Comparison of ENCODE assay signal across 18 cellular contexts in genomic region chr5:3517331-3517730, GRCh38.
A peak's percentile ranks its signal among the peaks of the same experiment; 100 is the strongest.
DNase-seq lines count a peak whose midpoint lies in the region; ATAC-seq, FAIRE-seq and TF ChIP-seq lines count a peak whose summit lies in the region.
"Had no signal": no experiment of that assay in that cellular context is flagged by ENCODE, and none has a peak within 500 bp of the region (broad histone marks: within the 10 kb centered on the region; RNA-seq: fewer than 3 reads in every experiment).

No MANE protein-coding gene starts in this region.

- TF ChIP-seq EP300 in H1 (IDR thresholded peaks at IDR 0.05; ENCODE audit: borderline replicate concordance in 1 of 2, low read depth in 2 of 2, low read length in 2 of 2) (no peak), stomach (IDR thresholded peaks at IDR 0.05) (no peak)

- no peak for FAIRE-seq in H1 (lab: Jason Lieb, UNC)
- FAIRE-seq: GM12892, H54 had no signal

- intact Hi-C loops in stomach (cut with DNase I; ENCODE audit: low total_unique reads): no loop called here

- H2BK5ac ChIP-seq in H1 (ENCODE audit: low read depth, low read length) (no peak overlapping the region), mesendoderm (ENCODE audit: low read length) (no peak overlapping the region)

- H3K23ac ChIP-seq in H1 (ENCODE audit: insufficient read length) (no peak overlapping the region), mesendoderm (ENCODE audit: low read length) (no peak overlapping the region)

- TF ChIP-seq POLR2A in H1 (IDR thresholded peaks at IDR 0.05; ENCODE audit: control extremely low read depth in 1 of 2, low read depth in 2 of 2, low read length in 2 of 2): no peak
- TF ChIP-seq POLR2A in stomach (IDR thresholded peaks at IDR 0.05): no peak

- H3K79me1 ChIP-seq in H1 (ENCODE audit: low read depth, low read length) (no peaks in the 10 kb centered on the region), mesendoderm (ENCODE audit: low read length) (no peaks in the 10 kb centered on the region)

- H3K14ac ChIP-seq in H1 (ENCODE audit: insufficient read length): no peak overlapping the region

- POLR2A ChIA-PET in H1 (lab: Charles Lee; ENCODE audit: partially characterized antibody): no interaction called here

- WGBS in H1 (ENCODE audit: extremely low coverage in 1 of 2, insufficient coverage in 1 of 2, insufficient read length in 1 of 2, insufficient replicate concordance in 2 of 2, low coverage in 1 of 2, low lambda C conversion rate in 2 of 2, missing lambda C conversion rate in 1 of 2), 2 experiments: 69% methylated on average over 9 of the region's 9 CpGs; no CpG with 5 or more reads in 1 of the 2 experiments
- no CpG with 5 or more reads among the region's 9 CpGs for WGBS in mesendoderm (ENCODE audit: extremely low coverage, insufficient coverage, low lambda C conversion rate)
- WGBS in stomach, 5 donors: 31 to 50% (median 37%) methylated on average over 9 of the region's 9 CpGs

- no peaks in the 10 kb centered on the region for H3K9me3 ChIP-seq in H1 (ENCODE audit: insufficient read depth in 2 of 2, low read depth in 1 of 2, low read length in 1 of 2)
- no peaks in the 10 kb centered on the region for H3K9me3 ChIP-seq in stomach
- H3K9me3 ChIP-seq: BLaER1 treated with 17β-estradiol and CSF1 and Interleukin-3, amounts not matched to agents 10 nM and 100 nM had no signal

- H3K4me1 ChIP-seq in H1 (replicated peaks in 1 of 4; ENCODE audit: control insufficient read depth in 3 of 4, insufficient read depth in 4 of 4, low read length in 3 of 4): peaks cover 0 to 4% (median 1%) of the 10 kb centered on the region in 4 experiments; a peak in 4 of 7 replicates
- H3K4me1 ChIP-seq in mesendoderm (ENCODE audit: control insufficient read depth, low read depth, low read length): no peaks in the 10 kb centered on the region
- H3K4me1 ChIP-seq in stomach: no peaks in the 10 kb centered on the region
- H3K4me1 ChIP-seq: BLaER1 treated with 17β-estradiol and CSF1 and Interleukin-3, amounts not matched to agents 10 nM and 100 nM had no signal

- peaks cover 2% of the 10 kb centered on the region for H3K9me3 Mint-ChIP-seq in stimulated activated memory B cell treated with anti-CD40 and anti-IgM and Interleukin-4, amounts not matched to agents 10 μg/mL and 1 μg/mL and 100 μg/mL, for 72 hours

- CTCF ChIA-PET in H1 (lab: Charles Lee; ENCODE audit: partially characterized antibody): interaction anchor here (0.6 to 1.3 kb wide), 2 partner anchors 29 to 209 kb away, joined by 3 to 4 read pairs; no protein-coding TSS in a partner anchor

- no peak overlapping the region for H3K27ac ChIP-seq in H1 (ENCODE audit: low read depth, low read length)
- no peak overlapping the region for H3K27ac ChIP-seq in mesendoderm (ENCODE audit: low read depth, low read length)
- no peak overlapping the region for H3K27ac ChIP-seq in stomach
- H3K27ac ChIP-seq: BLaER1 treated with 17β-estradiol and CSF1 and Interleukin-3, amounts not matched to agents 10 nM and 100 nM had no signal

- no peak overlapping the region for H4K91ac ChIP-seq in H1 (replicated peaks; ENCODE audit: insufficient read length, low read length)

- H3K4ac ChIP-seq in H1 (replicated peaks; ENCODE audit: insufficient read length, low read depth, low read length): no peak overlapping the region
- no peak overlapping the region for H3K4ac ChIP-seq in mesendoderm (ENCODE audit: low read depth, low read length)

- no peaks in the 10 kb centered on the region for H3K23me2 ChIP-seq in H1 (ENCODE audit: low read depth, low read length)

- H3K4me3 Mint-ChIP-seq in stimulated activated memory B cell treated with anti-CD40 and anti-IgM and Interleukin-4, amounts not matched to agents 10 μg/mL and 1 μg/mL and 100 μg/mL, for 72 hours: no peak overlapping the region
- H3K4me3 Mint-ChIP-seq: CD8-positive, alpha-beta T cell; IgD-negative memory B cell had no signal

- H3K27me3 ChIP-seq in H7 (ENCODE audit: control insufficient read depth, insufficient read depth, low read length): no peaks in the 10 kb centered on the region
- H3K27me3 ChIP-seq in H1 (replicated peaks in 1 of 4; ENCODE audit: control insufficient read depth in 3 of 4, extremely low read depth in 1 of 4, insufficient read depth in 3 of 4, low read length in 3 of 4): no peaks in the 10 kb centered on the region
- H3K27me3 ChIP-seq in mesendoderm (ENCODE audit: insufficient read depth, low read length, poor library complexity): no peaks in the 10 kb centered on the region
- peaks cover 0 to 12% (median 0%) of the 10 kb centered on the region in 3 donors for H3K27me3 ChIP-seq in stomach
- H3K27me3 ChIP-seq: BLaER1 treated with 17β-estradiol and CSF1 and Interleukin-3, amounts not matched to agents 10 nM and 100 nM had no signal

- no peak overlapping the region for H3K4me3 ChIP-seq in H7 (ENCODE audit: insufficient read depth, low read depth, low read length)
- no peak overlapping the region; a peak in 1 of 8 replicates for H3K4me3 ChIP-seq in H1 (ENCODE audit: extremely low read depth in 1 of 4, insufficient read depth in 2 of 4, low read depth in 3 of 4, low read length in 4 of 4)
- no peak overlapping the region for H3K4me3 ChIP-seq in mesendoderm (ENCODE audit: low read length)
- no peak overlapping the region for H3K4me3 ChIP-seq in stomach
- H3K4me3 ChIP-seq: BLaER1 treated with 17β-estradiol and CSF1 and Interleukin-3, amounts not matched to agents 10 nM and 100 nM had no signal

- no peak overlapping the region for H2AK5ac ChIP-seq in H1 (ENCODE audit: low read depth, low read length)
- H2AK5ac ChIP-seq in mesendoderm (ENCODE audit: low read length): no peak overlapping the region

- H3K4me1 Mint-ChIP-seq in stimulated activated memory B cell treated with anti-CD40 and anti-IgM and Interleukin-4, amounts not matched to agents 10 μg/mL and 1 μg/mL and 100 μg/mL, for 72 hours: no peaks in the 10 kb centered on the region

- no peak overlapping the region for H2BK15ac ChIP-seq in H1 (ENCODE audit: low read length)
- no peak overlapping the region for H2BK15ac ChIP-seq in mesendoderm (replicated peaks; ENCODE audit: low read depth)

- no peaks in the 10 kb centered on the region for H3K36me3 Mint-ChIP-seq in stimulated activated memory B cell treated with anti-CD40 and anti-IgM and Interleukin-4, amounts not matched to agents 10 μg/mL and 1 μg/mL and 100 μg/mL, for 72 hours
- H3K36me3 Mint-ChIP-seq: CD8-positive, alpha-beta T cell; IgD-negative memory B cell had no signal

- H2BK20ac ChIP-seq in H1 (ENCODE audit: low read length): no peak overlapping the region

- H3K4me2 ChIP-seq in H1 (ENCODE audit: insufficient read depth in 1 of 2, low read depth in 2 of 2, low read length in 2 of 2): no peak overlapping the region
- no peak overlapping the region for H3K4me2 ChIP-seq in mesendoderm (ENCODE audit: low read length)

- TF ChIP-seq RAD21 in H1 (IDR thresholded peaks at IDR 0.05 in 1 of 2, conservative IDR thresholded peaks at IDR 0.05 in 1 of 2; ENCODE audit: low read depth in 2 of 2, low read length in 2 of 2): no peak

- no peak for ATAC-seq in stimulated activated memory B cell treated with anti-CD40 and anti-IgM and Interleukin-4, amounts not matched to agents 10 μg/mL and 1 μg/mL and 100 μg/mL, for 72 hours
- ATAC-seq: CD8-positive, alpha-beta T cell had no signal

- no peaks in the 10 kb centered on the region for H3K27me3 Mint-ChIP-seq in stimulated activated memory B cell treated with anti-CD40 and anti-IgM and Interleukin-4, amounts not matched to agents 10 μg/mL and 1 μg/mL and 100 μg/mL, for 72 hours
- H3K27me3 Mint-ChIP-seq: IgD-negative memory B cell had no signal

- H3K79me2 ChIP-seq in H1 (ENCODE audit: control insufficient read depth in 1 of 2, insufficient read depth in 2 of 2, low read length in 2 of 2) (no peaks in the 10 kb centered on the region), mesendoderm (ENCODE audit: control insufficient read depth, insufficient read depth, low read length) (no peaks in the 10 kb centered on the region)

- H4K5ac ChIP-seq in H1 (ENCODE audit: insufficient read length, low read depth, low read length) (no peak overlapping the region), mesendoderm (ENCODE audit: low read length) (no peak overlapping the region)

- H2BK12ac ChIP-seq in H1 (ENCODE audit: low read depth, low read length): no peak overlapping the region

- H2AFZ ChIP-seq in H1 (ENCODE audit: low read length): no peak overlapping the region

- H2BK120ac ChIP-seq in H1 (replicated peaks; ENCODE audit: low read depth, low read length): no peak overlapping the region
- H2BK120ac ChIP-seq in mesendoderm (ENCODE audit: low read depth, low read length): no peak overlapping the region

- H4K8ac ChIP-seq in H1 (ENCODE audit: extremely low read depth, insufficient read depth, low read length): no peak overlapping the region
- no peak overlapping the region for H4K8ac ChIP-seq in mesendoderm (ENCODE audit: low read depth, low read length)

- H3K18ac ChIP-seq in H1 (ENCODE audit: extremely low read depth, low read length) (no peak overlapping the region), mesendoderm (ENCODE audit: low read length) (no peak overlapping the region)

- no peak for TF ChIP-seq CTCF in H1 (IDR thresholded peaks at IDR 0.05; ENCODE audit: control extremely low read depth in 1 of 3, insufficient read depth in 1 of 3, low read depth in 1 of 3, low read length in 3 of 3)
- TF ChIP-seq CTCF in stomach (IDR thresholded peaks at IDR 0.05): no peak

- peak; percentile 43 for DNase-seq in H7
- DNase-seq in H1 (ENCODE audit: low read depth in 1 of 2, low spot score in 2 of 2): no peak
- DNase-seq in mesendoderm: peak; percentile 9
- DNase-seq in retina: peak; percentile 27
- no peak for DNase-seq in NCI-H2196 (lab: John Stamatoyannopoulos, UW; ENCODE audit: unreplicated experiment)
- no peak for DNase-seq in stomach
- DNase-seq: Calu3; CD8-positive, alpha-beta T cell; Karpas-422; NCI-H1417 treated with DMSO at 0.1 percent for 48 hours; NCI-H187 treated with DMSO at 0.1 percent for 48 hours; NCI-H345; NCI-H524 treated with DMSO at 0.1 percent for 48 hours had no signal

- H3K56ac ChIP-seq in H1 (replicated peaks; ENCODE audit: insufficient read length, low read depth, low read length): no peak overlapping the region
- no peak overlapping the region for H3K56ac ChIP-seq in mesendoderm (ENCODE audit: low read length)

- H3K9ac ChIP-seq in H1 (replicated peaks in 1 of 4; ENCODE audit: extremely low read depth in 1 of 4, low read depth in 3 of 4, low read length in 3 of 4): no peak overlapping the region
- no peak overlapping the region for H3K9ac ChIP-seq in mesendoderm (ENCODE audit: low read length)
- H3K9ac ChIP-seq: BLaER1 treated with 17β-estradiol and CSF1 and Interleukin-3, amounts not matched to agents 10 nM and 100 nM had no signal

- H3K27ac Mint-ChIP-seq in stimulated activated memory B cell treated with anti-CD40 and anti-IgM and Interleukin-4, amounts not matched to agents 10 μg/mL and 1 μg/mL and 100 μg/mL, for 72 hours: no peak overlapping the region
- H3K27ac Mint-ChIP-seq: CD8-positive, alpha-beta T cell; IgD-negative memory B cell had no signal

- H3K36me3 ChIP-seq in H7 (replicated peaks; ENCODE audit: control insufficient read depth, insufficient read depth, low read length) (no peaks in the 10 kb centered on the region), H1 (ENCODE audit: control insufficient read depth in 2 of 4, insufficient read depth in 4 of 4, low read length in 3 of 4) (no peaks in the 10 kb centered on the region), mesendoderm (ENCODE audit: control insufficient read depth, insufficient read depth, low read length) (no peaks in the 10 kb centered on the region), stomach (no peaks in the 10 kb centered on the region)
- H3K36me3 ChIP-seq: BLaER1 treated with 17β-estradiol and CSF1 and Interleukin-3, amounts not matched to agents 10 nM and 100 nM had no signal

- no peaks in the 10 kb centered on the region for H4K20me1 ChIP-seq in H1 (replicated peaks in 1 of 2; ENCODE audit: control insufficient read depth in 1 of 2, insufficient read depth in 2 of 2, low read length in 2 of 2)
- H4K20me1 ChIP-seq: BLaER1 treated with 17β-estradiol and CSF1 and Interleukin-3, amounts not matched to agents 10 nM and 100 nM had no signal

Comparison
In these comparisons a context has a peak if more than half of its experiments do, and no peak if none do; other contexts are left out.
1. DNase-seq: peak in H7 (single experiment), mesendoderm (single experiment) and retina (single experiment); none in H1 (0 of 2), NCI-H2196 (single experiment) and stomach (single experiment).